8 cellular contexts compared by ENCODE assay signal in the genomic region with DNA sequence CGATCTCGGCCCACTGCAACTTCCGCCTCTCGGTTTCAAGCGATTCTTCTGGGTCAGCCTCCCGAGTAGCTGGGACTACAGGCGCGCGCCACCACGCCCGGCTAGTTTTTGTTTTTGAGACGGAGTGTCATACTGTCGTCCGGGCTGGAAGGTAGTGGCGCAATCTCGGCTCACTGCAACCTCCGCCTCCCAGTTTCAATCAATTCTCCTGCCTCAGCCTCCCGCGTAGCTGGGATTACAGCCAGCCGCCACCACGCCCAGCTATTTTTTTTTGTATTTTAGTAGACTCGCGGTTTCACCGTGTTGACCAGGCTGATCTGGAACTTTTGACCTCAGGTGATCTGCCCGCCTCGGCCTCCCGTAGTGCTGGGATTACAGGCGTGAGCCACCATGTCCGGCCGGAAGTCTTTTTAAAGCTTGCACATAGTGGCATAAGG. TPM values are rescaled to one million over a fixed set of nuclear protein-coding genes. Genes with fewer than 3 reads are reported as not detected.
DNase-seq lines count a peak whose midpoint lies in the region; ATAC-seq, FAIRE-seq and TF ChIP-seq lines count a peak whose summit lies in the region.

No MANE protein-coding gene starts in this region.

- peak overlapping the region; percentile 95 for H3K9ac ChIP-seq in SK-N-SH

- H3K27me3 Mint-ChIP-seq in activated T-helper 2 cell treated with anti-CD3 and anti-CD28 coated beads, Interferon-gamma antibody, Interleukin-2, Interleukin-4, amounts not matched to agents 10 μg/mL and 5 μg/mL and 100 μg/mL, durations not matched to agents 14 hours and 24 hours and 36 hours (ENCODE audit: low read depth) = peaks cover 3% of the 10 kb centered on the region
- peaks cover 2 to 15% (median 15%) of the 10 kb centered on the region in 3 donors for H3K27me3 Mint-ChIP-seq in immature natural killer cell (ENCODE audit: low read depth in 3 of 3)
- no peaks in the 10 kb centered on the region for H3K27me3 Mint-ChIP-seq in stimulated activated naive CD8-positive, alpha-beta T cell treated with anti-CD3 and anti-CD28 coated beads, Interleukin-15, amount 100 ng/mL, for 72 hours

- peaks cover 13% of the 10 kb centered on the region for H3F3A ChIP-seq in SK-N-SH (replicated peaks; ENCODE audit: insufficient read depth)

- no peak for DNase-seq in SK-N-SH
- DNase-seq in activated T-helper 2 cell treated with anti-CD3 and anti-CD28 coated beads, Interferon-gamma antibody, Interleukin-2, Interleukin-4, amounts not matched to agents 10 μg/mL and 5 μg/mL and 100 μg/mL, durations not matched to agents 14 hours and 24 hours and 36 hours (ENCODE audit: low spot score) = no peak
- no peak for DNase-seq in immature natural killer cell
- DNase-seq in stimulated activated naive CD8-positive, alpha-beta T cell treated with anti-CD3 and anti-CD28 coated beads, Interleukin-15, amount 100 ng/mL, for 72 hours = no peak
- DNase-seq in amniotic stem cell (lab: John Stamatoyannopoulos, UW) = no peak
- DNase-seq in frontal cortex (ENCODE audit: low spot score in 2 of 2) = no peak

- CTCF ChIA-PET in SK-N-SH (lab: Yijun Ruan, JAX) = interaction anchor here (0.6 to 1.2 kb wide), 3 partner anchors 10 to 334 kb away, joined by 3 read pairs; no protein-coding TSS in a partner anchor

- POLR2A ChIA-PET in SK-N-SH (lab: Yijun Ruan, JAX) = interaction anchor here (0.7 kb wide), 1 partner anchor 11 kb away, joined by 3 read pairs; no protein-coding TSS in a partner anchor

- H3K4me2 ChIP-seq in SK-N-SH = peak overlapping the region; percentile 92

- H3K36me3 ChIP-seq in SK-N-SH (replicated peaks in 1 of 2; ENCODE audit: control insufficient read depth in 1 of 2, insufficient read depth in 2 of 2, low read length in 1 of 2) = peaks cover 33 to 51% of the 10 kb centered on the region in 2 experiments

- H3K4me1 Mint-ChIP-seq in activated T-helper 2 cell treated with anti-CD3 and anti-CD28 coated beads, Interferon-gamma antibody, Interleukin-2, Interleukin-4, amounts not matched to agents 10 μg/mL and 5 μg/mL and 100 μg/mL, durations not matched to agents 14 hours and 24 hours and 36 hours (ENCODE audit: low read depth) = peaks cover 51% of the 10 kb centered on the region
- peaks cover 51 to 66% of the 10 kb centered on the region in 2 donors for H3K4me1 Mint-ChIP-seq in immature natural killer cell
- H3K4me1 Mint-ChIP-seq in stimulated activated naive CD8-positive, alpha-beta T cell treated with anti-CD3 and anti-CD28 coated beads, Interleukin-15, amount 100 ng/mL, for 72 hours = peaks cover 75% of the 10 kb centered on the region

- H3K36me3 Mint-ChIP-seq in activated T-helper 2 cell treated with anti-CD3 and anti-CD28 coated beads, Interferon-gamma antibody, Interleukin-2, Interleukin-4, amounts not matched to agents 10 μg/mL and 5 μg/mL and 100 μg/mL, durations not matched to agents 14 hours and 24 hours and 36 hours (ENCODE audit: low read depth) = peaks cover 48% of the 10 kb centered on the region
- peaks cover 7 to 17% (median 12%) of the 10 kb centered on the region in 3 donors for H3K36me3 Mint-ChIP-seq in immature natural killer cell

- no peaks in the 10 kb centered on the region for H3K9me3 Mint-ChIP-seq in activated T-helper 2 cell treated with anti-CD3 and anti-CD28 coated beads, Interferon-gamma antibody, Interleukin-2, Interleukin-4, amounts not matched to agents 10 μg/mL and 5 μg/mL and 100 μg/mL, durations not matched to agents 14 hours and 24 hours and 36 hours
- no peaks in the 10 kb centered on the region for H3K9me3 Mint-ChIP-seq in immature natural killer cell
- H3K9me3 Mint-ChIP-seq in stimulated activated naive CD8-positive, alpha-beta T cell treated with anti-CD3 and anti-CD28 coated beads, Interleukin-15, amount 100 ng/mL, for 72 hours = no peaks in the 10 kb centered on the region

- H3K27me3 ChIP-seq in SK-N-SH (ENCODE audit: insufficient read depth) = no peaks in the 10 kb centered on the region

- no peak for TF ChIP-seq RAD21 in SK-N-SH (IDR thresholded peaks at IDR 0.05; ENCODE audit: low read length)

- intact Hi-C loops in activated T-helper 2 cell treated with anti-CD3 and anti-CD28 coated beads, Interferon-gamma antibody, Interleukin-2, Interleukin-4, amounts not matched to agents 10 μg/mL and 5 μg/mL and 100 μg/mL, durations not matched to agents 14 hours and 24 hours and 36 hours (cut with micrococcal nuclease) = loop anchor here (5.0 kb wide), 1 partner anchor 37 kb away; no protein-coding TSS in a partner anchor

- no peak overlapping the region for H2AFZ ChIP-seq in SK-N-SH (ENCODE audit: low read depth)

- no peaks in the 10 kb centered on the region for H3K9me3 ChIP-seq in SK-N-SH

- H3K4me1 ChIP-seq in SK-N-SH (ENCODE audit: control insufficient read depth in 1 of 2, insufficient read depth in 2 of 2, low read depth in 1 of 2, low read length in 1 of 2) = peaks cover 18 to 28% of the 10 kb centered on the region in 2 experiments

- H3K9me2 ChIP-seq in SK-N-SH = no peaks in the 10 kb centered on the region

- H4K20me1 ChIP-seq in SK-N-SH (ENCODE audit: insufficient read depth) = peaks cover 39% of the 10 kb centered on the region

- no peak for TF ChIP-seq CTCF in SK-N-SH (IDR thresholded peaks at IDR 0.05)

- peak overlapping the region; percentile 79 for H3K27ac Mint-ChIP-seq in activated T-helper 2 cell treated with anti-CD3 and anti-CD28 coated beads, Interferon-gamma antibody, Interleukin-2, Interleukin-4, amounts not matched to agents 10 μg/mL and 5 μg/mL and 100 μg/mL, durations not matched to agents 14 hours and 24 hours and 36 hours
- peak overlapping the region; percentile 28 to 92 (median 38) for H3K27ac Mint-ChIP-seq in immature natural killer cell
- peak overlapping the region; percentile 93 to 98 for H3K27ac Mint-ChIP-seq in stimulated activated naive CD8-positive, alpha-beta T cell treated with anti-CD3 and anti-CD28 coated beads, Interleukin-15, amount 100 ng/mL, for 72 hours

- WGBS in SK-N-SH (ENCODE audit: low lambda C conversion rate) = 81% methylated on average over 30 of the region's 30 CpGs

- no peak for FAIRE-seq in frontal cortex (lab: Jason Lieb, UNC)

- no peak for TF ChIP-seq EP300 in SK-N-SH (IDR thresholded peaks at IDR 0.05; ENCODE audit: borderline replicate concordance in 1 of 2, low read depth in 1 of 2, low read length in 1 of 2)

- peak overlapping the region in 1 of 2 experiments; percentile 95; a peak in 2 of 4 replicates for H3K27ac ChIP-seq in SK-N-SH (ENCODE audit: low read depth in 2 of 2, low read length in 1 of 2)

- ATAC-seq in SK-N-SH treated with all-trans-retinoic acid at 6 μM for 48 hours (no peak), HG03565 (IDR thresholded peaks at IDR 0.05; ENCODE audit: unreplicated experiment) (no peak)
- ATAC-seq in stimulated activated naive CD8-positive, alpha-beta T cell treated with anti-CD3 and anti-CD28 coated beads, Interleukin-15, amount 100 ng/mL, for 72 hours = no peak

- H3K79me2 ChIP-seq in SK-N-SH (ENCODE audit: insufficient read depth) = peaks cover 82% of the 10 kb centered on the region

- H3K4me3 Mint-ChIP-seq in activated T-helper 2 cell treated with anti-CD3 and anti-CD28 coated beads, Interferon-gamma antibody, Interleukin-2, Interleukin-4, amounts not matched to agents 10 μg/mL and 5 μg/mL and 100 μg/mL, durations not matched to agents 14 hours and 24 hours and 36 hours (ENCODE audit: low read depth) = peak overlapping the region; percentile 87
- peak overlapping the region; percentile 91 to 97 (median 94) for H3K4me3 Mint-ChIP-seq in immature natural killer cell
- H3K4me3 Mint-ChIP-seq in stimulated activated naive CD8-positive, alpha-beta T cell treated with anti-CD3 and anti-CD28 coated beads, Interleukin-15, amount 100 ng/mL, for 72 hours = peak overlapping the region; percentile 88 to 93

- H3K4me3 ChIP-seq in SK-N-SH (ENCODE audit: low read depth in 2 of 2, low read length in 1 of 2) = peak overlapping the region; percentile 88 to 97

TF ChIP-seq in SK-N-SH, 30 proteins besides CTCF, POLR2A, EP300 and RAD21:
- TF ChIP-seq JUND (IDR thresholded peaks at IDR 0.05) = no peak
- TF ChIP-seq GABPA (IDR thresholded peaks at IDR 0.05; ENCODE audit: low read depth) = no peak
- no peak for TF ChIP-seq FOXM1 (IDR thresholded peaks at IDR 0.05; ENCODE audit: low read depth)
- no peak for TF ChIP-seq SMC3 (IDR thresholded peaks at IDR 0.05; ENCODE audit: low read depth, low read length)

TF ChIP-seq in SK-N-SH treated with all-trans-retinoic acid at 6 μM for 48 hours, 23 proteins besides CTCF, POLR2A, EP300 and RAD21 (continues in another document):
- TF ChIP-seq, protein P1, sequence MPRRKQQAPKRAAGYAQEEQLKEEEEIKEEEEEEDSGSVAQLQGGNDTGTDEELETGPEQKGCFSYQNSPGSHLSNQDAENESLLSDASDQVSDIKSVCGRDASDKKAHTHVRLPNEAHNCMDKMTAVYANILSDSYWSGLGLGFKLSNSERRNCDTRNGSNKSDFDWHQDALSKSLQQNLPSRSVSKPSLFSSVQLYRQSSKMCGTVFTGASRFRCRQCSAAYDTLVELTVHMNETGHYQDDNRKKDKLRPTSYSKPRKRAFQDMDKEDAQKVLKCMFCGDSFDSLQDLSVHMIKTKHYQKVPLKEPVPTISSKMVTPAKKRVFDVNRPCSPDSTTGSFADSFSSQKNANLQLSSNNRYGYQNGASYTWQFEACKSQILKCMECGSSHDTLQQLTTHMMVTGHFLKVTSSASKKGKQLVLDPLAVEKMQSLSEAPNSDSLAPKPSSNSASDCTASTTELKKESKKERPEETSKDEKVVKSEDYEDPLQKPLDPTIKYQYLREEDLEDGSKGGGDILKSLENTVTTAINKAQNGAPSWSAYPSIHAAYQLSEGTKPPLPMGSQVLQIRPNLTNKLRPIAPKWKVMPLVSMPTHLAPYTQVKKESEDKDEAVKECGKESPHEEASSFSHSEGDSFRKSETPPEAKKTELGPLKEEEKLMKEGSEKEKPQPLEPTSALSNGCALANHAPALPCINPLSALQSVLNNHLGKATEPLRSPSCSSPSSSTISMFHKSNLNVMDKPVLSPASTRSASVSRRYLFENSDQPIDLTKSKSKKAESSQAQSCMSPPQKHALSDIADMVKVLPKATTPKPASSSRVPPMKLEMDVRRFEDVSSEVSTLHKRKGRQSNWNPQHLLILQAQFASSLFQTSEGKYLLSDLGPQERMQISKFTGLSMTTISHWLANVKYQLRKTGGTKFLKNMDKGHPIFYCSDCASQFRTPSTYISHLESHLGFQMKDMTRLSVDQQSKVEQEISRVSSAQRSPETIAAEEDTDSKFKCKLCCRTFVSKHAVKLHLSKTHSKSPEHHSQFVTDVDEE (CRISPR knock-in tag; IDR thresholded peaks at IDR 0.05) = no peak
- TF ChIP-seq ISL1 (CRISPR knock-in tag; IDR thresholded peaks at IDR 0.05) = no peak

RNA-seq across cellular contexts. Expression of a gene that starts 1.2 kb away (rescaled TPM):
- polyA plus RNA-seq in SK-N-SH (2012; rRNA removed) (5.3 and 7.5 TPM in 2 replicates), immature natural killer cell (10 to 100 TPM in 2 of 3 donors, 1 to 10 TPM in 1; 7.0 to 24.2 (median 15.5) TPM)
- polyA plus RNA-seq in SK-N-SH (2012; cell fraction: cytosol; rRNA removed) = 6.5 and 8.2 TPM in 2 replicates
- 6.4 and 14.5 TPM in 2 replicates for polyA plus RNA-seq in SK-N-SH (2012; cell fraction: nucleus; rRNA removed)
- 45.3 and 51.0 TPM in 2 replicates for total RNA-seq in activated T-helper 2 cell treated with anti-CD3 and anti-CD28 coated beads, Interferon-gamma antibody, Interleukin-2, Interleukin-4, amounts not matched to agents 10 μg/mL and 5 μg/mL and 100 μg/mL, durations not matched to agents 14 hours and 24 hours and 36 hours
- 36.3 TPM for total RNA-seq in frontal cortex

Comparison
In these comparisons a context has a peak if more than half of its experiments do, and no peak if none do; other contexts are left out.
1. H3K27ac Mint-ChIP-seq: peak in every context shown above with its lines; median percentile 96 in stimulated activated naive CD8-positive, alpha-beta T cell treated with anti-CD3 and anti-CD28 coated beads, Interleukin-15, amount 100 ng/mL, for 72 hours; 79 in activated T-helper 2 cell treated with anti-CD3 and anti-CD28 coated beads, Interferon-gamma antibody, Interleukin-2, Interleukin-4, amounts not matched to agents 10 μg/mL and 5 μg/mL and 100 μg/mL, durations not matched to agents 14 hours and 24 hours and 36 hours; 38 in immature natural killer cell.